ENCODE assay signal across 10 cellular contexts in the genomic region with DNA sequence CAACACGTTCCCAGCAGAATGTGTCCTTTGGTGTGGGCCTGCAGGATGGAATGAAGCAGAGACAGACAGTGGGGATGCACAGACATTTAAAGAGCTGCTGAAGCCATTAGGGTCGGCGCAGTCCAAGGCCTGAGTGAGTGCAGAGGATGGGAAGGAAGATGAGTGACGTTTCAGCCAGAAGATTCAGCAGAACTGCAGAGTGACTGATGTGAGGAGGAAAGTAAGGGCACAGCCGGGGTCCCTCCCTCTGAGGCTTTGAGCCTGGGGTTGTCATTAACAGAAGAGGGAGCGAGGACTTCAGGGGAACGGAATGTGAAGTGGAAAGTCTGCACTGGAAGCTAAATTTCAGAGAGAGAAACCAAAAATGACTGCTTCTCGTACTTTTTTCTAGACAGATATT.
A peak's percentile ranks its signal among the peaks of the same experiment; 100 is the strongest.
DNase-seq lines count a peak whose midpoint lies in the region; ATAC-seq and TF ChIP-seq lines count a peak whose summit lies in the region.
"Had no signal": no experiment of that assay in that cellular context is flagged by ENCODE, and none has a peak within 500 bp of the region (broad histone marks: within the 10 kb centered on the region; RNA-seq: fewer than 3 reads in every experiment).

No MANE protein-coding gene starts in this region.

- no peaks in the 10 kb centered on the region for H3K9me3 ChIP-seq in muscle layer of colon (ENCODE audit: low read length)
- H3K9me3 ChIP-seq in upper lobe of right lung = no peaks in the 10 kb centered on the region

- TF ChIP-seq CTCF in fibroblast of mammary gland (conservative IDR thresholded peaks at IDR 0.05; ENCODE audit: control insufficient read depth, insufficient read depth, low read depth, low read length) = no peak
- TF ChIP-seq CTCF in upper lobe of right lung (IDR thresholded peaks at IDR 0.05) = no peak

- no peaks in the 10 kb centered on the region for H3K4me1 ChIP-seq in muscle layer of colon (ENCODE audit: insufficient read depth, low read length)
- peaks cover 19% of the 10 kb centered on the region for H3K4me1 ChIP-seq in upper lobe of right lung

- intact Hi-C loops in upper lobe of right lung (cut with DNase I) = no loop called here

- H3K9ac ChIP-seq in muscle layer of colon (ENCODE audit: low read length) = no peak overlapping the region

- H3K27ac ChIP-seq in muscle layer of colon (ENCODE audit: low read depth, low read length) = peak overlapping the region; percentile 3
- peak overlapping the region; percentile 78 for H3K27ac ChIP-seq in upper lobe of right lung

- peak; percentile 41 for DNase-seq in MV-4-11 (lab: John Stamatoyannopoulos, UW)
- peak; percentile 11 for DNase-seq in fibroblast of mammary gland (ENCODE audit: low read depth)
- DNase-seq in upper lobe of right lung = no peak
- DNase-seq in activated T-cell treated with anti-CD3 and anti-CD28 coated beads, Interleukin-2, amount 50 U/mL, for 1 hour = no peak
- DNase-seq: DMS53 had no signal

- H3K36me3 ChIP-seq in muscle layer of colon (ENCODE audit: insufficient read depth, low read length) = peaks cover 5% of the 10 kb centered on the region
- H3K36me3 ChIP-seq in upper lobe of right lung = no peaks in the 10 kb centered on the region

- no peak overlapping the region for H3K4me3 ChIP-seq in fibroblast of mammary gland (ENCODE audit: control insufficient read depth, low read depth, low read length)
- H3K4me3 ChIP-seq in muscle layer of colon (ENCODE audit: low read depth in 1 of 2, low read length in 2 of 2) = peak overlapping the region in 1 of 2 donors; percentile 26
- H3K4me3 ChIP-seq in upper lobe of right lung = no peak overlapping the region

- H3K27me3 ChIP-seq in muscle layer of colon (ENCODE audit: control insufficient read depth in 1 of 2, insufficient read depth in 2 of 2, low read length in 2 of 2) (no peaks in the 10 kb centered on the region), upper lobe of right lung (no peaks in the 10 kb centered on the region)

- ATAC-seq in upper lobe of right lung (peak; percentile 70), HG03097 (IDR thresholded peaks at IDR 0.05; ENCODE audit: low FRiP score, unreplicated experiment) (no peak), HG03521 (IDR thresholded peaks at IDR 0.05; ENCODE audit: unreplicated experiment) (no peak), GM19397 (IDR thresholded peaks at IDR 0.05; ENCODE audit: unreplicated experiment) (no peak)
- ATAC-seq: stimulated activated memory B cell treated with anti-CD40 and anti-IgM and Interleukin-4, amounts not matched to agents 10 μg/mL and 1 μg/mL and 100 μg/mL, for 72 hours had no signal

Comparison
In these comparisons a context has a peak if more than half of its experiments do, and no peak if none do; other contexts are left out.
1. DNase-seq: peak in MV-4-11 (single experiment) and fibroblast of mammary gland (single experiment); none in upper lobe of right lung (single experiment) and activated T-cell treated with anti-CD3 and anti-CD28 coated beads, Interleukin-2, amount 50 U/mL, for 1 hour (single experiment).